Comparison of ENCODE assay signal across 28 cellular contexts in genomic region chr1:99639945-99640344, GRCh38. TPM values are rescaled to one million over a fixed set of nuclear protein-coding genes. Genes with fewer than 3 reads are reported as not detected.
"Had no signal": no experiment of that assay in that cellular context is flagged by ENCODE, and none has a peak within 500 bp of the region (broad histone marks: within the 10 kb centered on the region; RNA-seq: fewer than 3 reads in every experiment).

No MANE protein-coding gene starts in this region.

- DNase-seq: natural killer cell; occipital lobe; ovary; posterior cingulate gyrus; psoas muscle; right cardiac atrium; spleen; stimulated activated CD4-positive, alpha-beta T cell treated with anti-CD3 and anti-CD28 coated beads, Interleukin-12 subunit alpha, Interleukin-12 subunit beta, amount 100 ng/mL, for 4 hours; stimulated activated CD4-positive, alpha-beta T cell treated with anti-CD3 and anti-CD28 coated beads, Interleukin-1b, Interleukin-23, amount 100 ng/mL, for 48 hours; stimulated activated CD4-positive, alpha-beta T cell treated with anti-CD3 and anti-CD28 coated beads, Interleukin-4, amount 100 ng/mL, for 1 hour; stimulated activated CD4-positive, alpha-beta T cell treated with anti-CD3 and anti-CD28 coated beads, Interleukin-4, amount 100 ng/mL, for 4 hours; stimulated activated CD8-positive, alpha-beta memory T cell treated with anti-CD3 and anti-CD28 coated beads, Interleukin-4, amount 100 ng/mL, for 48 hours; stimulated activated naive CD4-positive, alpha-beta T cell; stimulated activated naive CD8-positive, alpha-beta T cell treated with anti-CD3 and anti-CD28 coated beads, Interleukin-15, amount 100 ng/mL, for 72 hours; stimulated activated naive CD8-positive, alpha-beta T cell treated with anti-CD3 and anti-CD28 coated beads, Interleukin-15, Interleukin-2, amounts not matched to agents 100 U/mL and 50 U/mL, for 24 hours; substantia nigra; testis; tibial artery; transverse colon; upper lobe of right lung; uterus had no signal

- H3K4me2 ChIP-seq: neural progenitor cell, smooth muscle cell had no signal

- H3K27me3 ChIP-seq: neural progenitor cell, ovary, spleen, suprapubic skin, testis, tibial artery, transverse colon, upper lobe of right lung, uterus had no signal

- H3K79me2 ChIP-seq: parathyroid adenoma had no signal

- H2AFZ ChIP-seq: neural progenitor cell, parathyroid adenoma had no signal

- H3K4me1 ChIP-seq: tibial artery, transverse colon had no signal

- H3K9ac ChIP-seq: neural progenitor cell, parathyroid adenoma had no signal

- H3K27ac ChIP-seq: neural progenitor cell, ovary, parathyroid adenoma, psoas muscle, suprapubic skin, testis, tibial artery, transverse colon, upper lobe of right lung had no signal

- H3K9me3 ChIP-seq: ovary, psoas muscle, spleen, suprapubic skin, testis, tibial artery, transverse colon, upper lobe of right lung, uterus had no signal

- ATAC-seq: natural killer cell; psoas muscle; right cardiac atrium; sciatic nerve; stimulated activated memory B cell treated with anti-CD40 and anti-IgM and Interleukin-4, amounts not matched to agents 10 μg/mL and 1 μg/mL and 100 μg/mL, for 72 hours; stimulated activated naive CD8-positive, alpha-beta T cell treated with anti-CD3 and anti-CD28 coated beads, Interleukin-15, amount 100 ng/mL, for 72 hours; stimulated activated naive CD8-positive, alpha-beta T cell treated with anti-CD3 and anti-CD28 coated beads, Interleukin-15, Interleukin-2, amounts not matched to agents 100 U/mL and 50 U/mL, for 24 hours; upper lobe of right lung had no signal

- H3K4me3 ChIP-seq: neural progenitor cell, ovary, psoas muscle, skin epidermis, smooth muscle cell, spleen, suprapubic skin, testis, tibial artery, transverse colon, upper lobe of right lung, uterus had no signal

- H3K36me3 ChIP-seq: neural progenitor cell, ovary, spleen, suprapubic skin, tibial artery, transverse colon, upper lobe of right lung, uterus had no signal

RNA-seq across cellular contexts. Expression of gene PALMD, which starts 6.0 kb away (rescaled TPM):
- total RNA-seq: natural killer cell had no signal
